21 cellular contexts compared by ENCODE assay signal in the genomic region with DNA sequence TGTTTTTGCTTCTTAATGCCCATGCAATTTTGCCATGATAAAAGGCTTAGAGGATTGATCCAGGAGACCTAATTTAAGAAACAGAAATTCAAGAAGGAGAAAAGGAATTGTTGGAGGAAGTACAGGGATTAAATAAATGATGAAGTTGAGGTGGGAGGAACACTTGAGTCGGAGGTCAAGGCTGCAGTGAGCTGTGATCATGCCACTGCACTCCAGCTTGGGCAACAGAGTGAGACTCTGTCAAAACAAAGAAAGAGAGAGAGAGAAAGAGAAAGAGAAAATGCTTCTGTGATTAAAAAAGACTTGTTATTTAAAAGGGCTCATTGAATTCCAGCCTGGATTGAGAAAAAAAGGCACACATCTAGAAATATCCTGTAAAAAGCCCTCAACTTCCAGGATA.
A peak's percentile ranks its signal among the peaks of the same experiment; 100 is the strongest.
DNase-seq lines count a peak whose midpoint lies in the region; ATAC-seq, FAIRE-seq and TF ChIP-seq lines count a peak whose summit lies in the region.
"Had no signal": no experiment of that assay in that cellular context is flagged by ENCODE, and none has a peak within 500 bp of the region (broad histone marks: within the 10 kb centered on the region; RNA-seq: fewer than 3 reads in every experiment).

No MANE protein-coding gene starts in this region.

- H3K27ac ChIP-seq in HepG2 (ENCODE audit: extremely low read length, insufficient read depth, low read length) (no peak overlapping the region), right lobe of liver (no peak overlapping the region), testis (peak overlapping the region in 1 of 2 donors; percentile 57), WERI-Rb-1 (no peak overlapping the region)
- H3K27ac ChIP-seq in CD4-positive, alpha-beta memory T cell (ENCODE audit: low read depth, low read length), result no peak overlapping the region
- H3K27ac ChIP-seq: brain microvascular endothelial cell, C4-2B, heart right ventricle had no signal

- in situ Hi-C loops in HepG2 (cut with HindIII; ENCODE audit: extremely low pct_ligation_motif_present, low pct_unique_long_range_greater_than_20kb), result no loop called here

- H3K4me3 Mint-ChIP-seq in memory B cell, result no peak overlapping the region
- no peak overlapping the region for H3K4me3 Mint-ChIP-seq in CD4-positive, alpha-beta memory T cell
- H3K4me3 Mint-ChIP-seq: activated naive CD4-positive, alpha-beta T cell treated with anti-CD3 and anti-CD28 coated beads, Interleukin-2, amount 10 ng/mL, durations not matched to agents 7 days and 5 days; natural killer cell had no signal

- H3K79me2 ChIP-seq in HepG2 (ENCODE audit: insufficient read depth, low read length), result no peaks in the 10 kb centered on the region

- no peaks in the 10 kb centered on the region for H4K20me1 ChIP-seq in HepG2 (ENCODE audit: insufficient read depth, low read length)

- CTCF ChIA-PET in HepG2 (lab: Yijun Ruan, JAX; ENCODE audit: low intra/inter-chr PET ratio, low total read pairs), result no interaction called here
- CTCF ChIA-PET in CD4-positive, alpha-beta memory T cell (lab: Charles Lee; ENCODE audit: partially characterized antibody), result no interaction called here

- no peak for DNase-seq in HepG2 (ENCODE audit: low spot score)
- DNase-seq in right lobe of liver, result no peak
- peak; percentile 8 for DNase-seq in adipocyte (ENCODE audit: low read depth)
- no peak for DNase-seq in memory B cell (ENCODE audit: low spot score in 2 of 2)
- DNase-seq in testis, result peak; percentile 49
- DNase-seq in NCI-H526 treated with DMSO at 0.1 percent for 48 hours (lab: John Stamatoyannopoulos, UW), result no peak
- DNase-seq in CD4-positive, alpha-beta memory T cell, result no peak
- no peak for DNase-seq in WERI-Rb-1
- DNase-seq: activated CD4-positive, alpha-beta T cell treated with anti-CD3 and anti-CD28 coated beads, Interleukin-2, amount 50 U/mL, for 1 hour; activated naive CD4-positive, alpha-beta T cell treated with anti-CD3 and anti-CD28 coated beads, Interleukin-2, amount 10 ng/mL, durations not matched to agents 7 days and 5 days; activated T-cell treated with anti-CD3 and anti-CD28 coated beads, Interleukin-2, amount 50 U/mL, for 1 hour; brain microvascular endothelial cell; DMS79; heart right ventricle; KG1; natural killer cell; NCI-H1048; NCI-H2081; stimulated activated CD4-positive, alpha-beta T cell treated with anti-CD3 and anti-CD28 coated beads, Interleukin-4, amount 100 ng/mL, for 24 hours had no signal

- H3K27me3 ChIP-seq in HepG2 (ENCODE audit: control insufficient read depth in 1 of 2, insufficient read depth in 2 of 2, low read length in 2 of 2), result no peaks in the 10 kb centered on the region; a peak in 1 of 5 replicates
- H3K27me3 ChIP-seq in right lobe of liver, result no peaks in the 10 kb centered on the region
- no peaks in the 10 kb centered on the region for H3K27me3 ChIP-seq in adipocyte (replicated peaks; ENCODE audit: control insufficient read depth, insufficient read depth, low read length)
- no peaks in the 10 kb centered on the region for H3K27me3 ChIP-seq in testis
- no peaks in the 10 kb centered on the region for H3K27me3 ChIP-seq in CD4-positive, alpha-beta memory T cell (ENCODE audit: insufficient read depth, low read length)
- H3K27me3 ChIP-seq in WERI-Rb-1 (ENCODE audit: insufficient read depth, low read depth, severe bottlenecking), result no peaks in the 10 kb centered on the region
- H3K27me3 ChIP-seq: brain microvascular endothelial cell, heart right ventricle had no signal

- H3K9ac ChIP-seq in HepG2 (ENCODE audit: insufficient read depth, low read depth, low read length), result no peak overlapping the region
- H3K9ac ChIP-seq in adipocyte (ENCODE audit: low read length), result no peak overlapping the region

- POLR2A ChIA-PET in HepG2 (lab: Yijun Ruan, JAX), result interaction anchor here (0.8 kb wide), 1 partner anchor 53 kb away, joined by 5 read pairs; no protein-coding TSS in a partner anchor
- POLR2A ChIA-PET in CD4-positive, alpha-beta memory T cell (lab: Charles Lee; ENCODE audit: partially characterized antibody), result no interaction called here

- H2AFZ ChIP-seq in HepG2 (ENCODE audit: low read length), result no peak overlapping the region

- 19% methylated on average over 1 of the region's 1 CpG for WGBS in HepG2 (ENCODE audit: low lambda C conversion rate)
- WGBS in right lobe of liver (ENCODE audit: insufficient coverage, low coverage, low lambda C conversion rate, missing lambda C conversion rate), result 13% methylated on average over 1 of the region's 1 CpG
- WGBS in testis, 2 donors, result 45 to 46% methylated on average over 1 of the region's 1 CpG

- TF ChIP-seq CTCF in HepG2 (CRISPR knock-in tag; IDR thresholded peaks at IDR 0.05) (no peak), right lobe of liver (IDR thresholded peaks at IDR 0.05) (no peak), testis (IDR thresholded peaks at IDR 0.05) (no peak), WERI-Rb-1 (IDR thresholded peaks at IDR 0.05; ENCODE audit: low read depth, low read length) (no peak)

- no peak overlapping the region for H3K4me2 ChIP-seq in HepG2 (ENCODE audit: low read depth, low read length)

- no peaks in the 10 kb centered on the region for H3K9me3 ChIP-seq in HepG2 (ENCODE audit: low read length)
- H3K9me3 ChIP-seq in right lobe of liver, result no peaks in the 10 kb centered on the region
- no peaks in the 10 kb centered on the region for H3K9me3 ChIP-seq in adipocyte (ENCODE audit: control insufficient read depth, low read length)
- H3K9me3 ChIP-seq in testis, result no peaks in the 10 kb centered on the region
- H3K9me3 ChIP-seq in CD4-positive, alpha-beta memory T cell (ENCODE audit: control insufficient read depth in 1 of 2, low read length in 2 of 2), result no peaks in the 10 kb centered on the region
- H3K9me3 ChIP-seq in WERI-Rb-1 (ENCODE audit: severe bottlenecking), result no peaks in the 10 kb centered on the region
- H3K9me3 ChIP-seq: heart right ventricle had no signal

- no peak overlapping the region for H3K4me3 ChIP-seq in HepG2 (replicated peaks in 1 of 3; ENCODE audit: insufficient read depth in 1 of 3, low read depth in 2 of 3, low read length in 3 of 3)
- H3K4me3 ChIP-seq in right lobe of liver, result no peak overlapping the region
- no peak overlapping the region for H3K4me3 ChIP-seq in adipocyte (ENCODE audit: low read length)
- no peak overlapping the region for H3K4me3 ChIP-seq in testis
- H3K4me3 ChIP-seq in CD4-positive, alpha-beta memory T cell (ENCODE audit: low read length in 2 of 2), result no peak overlapping the region
- H3K4me3 ChIP-seq in WERI-Rb-1 (ENCODE audit: low read depth, low read length), result no peak overlapping the region
- H3K4me3 ChIP-seq: heart right ventricle had no signal

- no peak for TF ChIP-seq RAD21 in HepG2 (CRISPR knock-in tag; IDR thresholded peaks at IDR 0.05)

- H3K27me3 Mint-ChIP-seq in memory B cell, result no peaks in the 10 kb centered on the region
- H3K27me3 Mint-ChIP-seq in CD4-positive, alpha-beta memory T cell, result no peaks in the 10 kb centered on the region
- H3K27me3 Mint-ChIP-seq: activated naive CD4-positive, alpha-beta T cell treated with anti-CD3 and anti-CD28 coated beads, Interleukin-2, amount 10 ng/mL, durations not matched to agents 7 days and 5 days had no signal

- TF ChIP-seq POLR2A in HepG2 (IDR thresholded peaks at IDR 0.05; ENCODE audit: insufficient read depth in 1 of 2, low read depth in 2 of 2, low read length in 2 of 2) (no peak), right lobe of liver (IDR thresholded peaks at IDR 0.05) (no peak), testis (IDR thresholded peaks at IDR 0.05) (no peak)

- peaks cover 9% of the 10 kb centered on the region; the same call in 1 of the 2 replicates for H3K4me1 ChIP-seq in HepG2 (ENCODE audit: insufficient read depth, low read length)
- no peaks in the 10 kb centered on the region for H3K4me1 ChIP-seq in right lobe of liver
- H3K4me1 ChIP-seq in adipocyte (ENCODE audit: control insufficient read depth, insufficient read depth, low read length), result no peaks in the 10 kb centered on the region
- peaks cover 7% of the 10 kb centered on the region for H3K4me1 ChIP-seq in testis
- peaks cover 9% of the 10 kb centered on the region for H3K4me1 ChIP-seq in CD4-positive, alpha-beta memory T cell (ENCODE audit: insufficient read depth, low read length)
- H3K4me1 ChIP-seq: heart right ventricle had no signal

- ATAC-seq in HepG2 (no peak), right lobe of liver (no peak), memory B cell (ENCODE audit: low read depth) (no peak)
- ATAC-seq: heart right ventricle, natural killer cell had no signal

- H3K9me3 Mint-ChIP-seq in memory B cell, result peaks cover 1% of the 10 kb centered on the region
- H3K9me3 Mint-ChIP-seq in CD4-positive, alpha-beta memory T cell, result peaks cover 0 to 3% (median 0%) of the 10 kb centered on the region in 8 donors
- H3K9me3 Mint-ChIP-seq: activated naive CD4-positive, alpha-beta T cell treated with anti-CD3 and anti-CD28 coated beads, Interleukin-2, amount 10 ng/mL, durations not matched to agents 7 days and 5 days; natural killer cell had no signal

- peaks cover 22% of the 10 kb centered on the region for H3K4me1 Mint-ChIP-seq in memory B cell
- H3K4me1 Mint-ChIP-seq in CD4-positive, alpha-beta memory T cell, result peaks cover 8% of the 10 kb centered on the region in 4 donors

- H3K27ac Mint-ChIP-seq in memory B cell, result peak overlapping the region; percentile 39
- H3K27ac Mint-ChIP-seq in CD4-positive, alpha-beta memory T cell, result peak overlapping the region in 1 of 7 donors; percentile 4
- H3K27ac Mint-ChIP-seq: activated naive CD4-positive, alpha-beta T cell treated with anti-CD3 and anti-CD28 coated beads, Interleukin-2, amount 10 ng/mL, durations not matched to agents 7 days and 5 days; natural killer cell had no signal

- peak; percentile 26 for FAIRE-seq in HepG2 (lab: Jason Lieb, UNC)
- FAIRE-seq: A204.1 had no signal

- intact Hi-C loops in HepG2 (cut with micrococcal nuclease; ENCODE audit: unreplicated experiment), result no loop called here
- intact Hi-C loops in right lobe of liver (cut with DNase I), result no loop called here
- intact Hi-C loops in testis (cut with DNase I; ENCODE audit: low total_unique reads), result no loop called here
- intact Hi-C loops in CD4-positive, alpha-beta memory T cell (cut with micrococcal nuclease), result no loop called here

- H3K36me3 ChIP-seq in HepG2 (replicated peaks in 1 of 2; ENCODE audit: control insufficient read depth in 1 of 2, insufficient read depth in 2 of 2, low read length in 2 of 2) (no peaks in the 10 kb centered on the region), right lobe of liver (no peaks in the 10 kb centered on the region), adipocyte (ENCODE audit: control insufficient read depth, insufficient read depth, low read length, severe bottlenecking) (no peaks in the 10 kb centered on the region), testis (ENCODE audit: low read depth, missing control alignments) (no peaks in the 10 kb centered on the region), WERI-Rb-1 (no peaks in the 10 kb centered on the region)
- no peaks in the 10 kb centered on the region for H3K36me3 ChIP-seq in CD4-positive, alpha-beta memory T cell (ENCODE audit: insufficient read depth, low read length)
- H3K36me3 ChIP-seq: brain microvascular endothelial cell, heart right ventricle had no signal

- BruUV-seq in HepG2 (replicated peaks; lab: Mats Ljungman, UMichigan), result no TSS peak

- TF ChIP-seq EP300 in HepG2 (IDR thresholded peaks at IDR 0.05; ENCODE audit: low read depth in 2 of 2, low read length in 2 of 2), result no peak
- no peak for TF ChIP-seq EP300 in HepG2 (CRISPR knock-in tag; IDR thresholded peaks at IDR 0.05; ENCODE audit: borderline replicate concordance)

- H3K36me3 Mint-ChIP-seq in memory B cell, result no peaks in the 10 kb centered on the region
- H3K36me3 Mint-ChIP-seq in CD4-positive, alpha-beta memory T cell, result no peaks in the 10 kb centered on the region
- H3K36me3 Mint-ChIP-seq: natural killer cell had no signal

Comparison
In these comparisons a context has a peak if more than half of its experiments do, and no peak if none do; other contexts are left out.
1. DNase-seq: peak in adipocyte (single experiment) and testis (single experiment); none in HepG2 (single experiment), right lobe of liver (0 of 3), memory B cell (0 of 2), NCI-H526 treated with DMSO at 0.1 percent for 48 hours (single experiment), CD4-positive, alpha-beta memory T cell (0 of 5) and WERI-Rb-1 (single experiment).